ENCODE assay signal across 10 cellular contexts in the genomic region with DNA sequence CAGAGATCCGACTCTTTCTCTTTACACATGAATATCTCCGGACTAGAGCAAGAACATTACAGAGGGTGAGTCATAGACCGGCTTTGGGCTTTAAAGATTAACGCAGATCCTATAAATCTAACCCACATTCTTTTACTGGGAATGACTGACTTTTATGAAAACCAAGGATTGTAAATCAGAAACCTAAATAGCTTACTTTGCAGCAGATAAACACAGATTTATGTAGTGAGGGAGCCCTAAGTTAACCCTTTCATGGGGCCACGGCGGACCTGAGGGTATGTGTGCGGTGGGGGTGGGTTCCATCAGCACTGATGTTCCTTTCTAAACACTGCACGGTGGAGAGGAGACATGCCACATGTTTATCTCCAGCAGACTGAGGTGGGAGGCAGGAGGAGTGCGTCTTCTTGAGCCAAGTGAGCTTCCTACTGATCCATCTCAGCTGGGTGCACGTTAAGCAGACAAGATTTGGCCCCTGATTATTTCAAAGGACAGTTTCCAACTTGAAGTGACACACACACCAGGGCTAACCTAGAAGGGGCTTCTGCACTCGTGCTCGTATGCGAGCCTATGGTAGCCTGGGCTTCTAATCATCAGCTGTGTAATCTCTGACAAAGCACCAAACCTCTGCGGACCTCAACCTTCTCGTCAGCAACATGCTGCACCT.
DNase-seq lines count a peak whose midpoint lies in the region; ATAC-seq and TF ChIP-seq lines count a peak whose summit lies in the region.
"Had no signal": no experiment of that assay in that cellular context is flagged by ENCODE, and none has a peak within 500 bp of the region (broad histone marks: within the 10 kb centered on the region; RNA-seq: fewer than 3 reads in every experiment).

No MANE protein-coding gene starts in this region.

- TF ChIP-seq POLR2A in heart left ventricle (IDR thresholded peaks at IDR 0.05) = no peak
- TF ChIP-seq POLR2A in uterus (IDR thresholded peaks at IDR 0.05) = no peak

- no peaks in the 10 kb centered on the region for H3K9me3 ChIP-seq in cardiac muscle cell (ENCODE audit: low read depth)
- peaks cover 0 to 17% (median 4%) of the 10 kb centered on the region in 12 donors for H3K9me3 ChIP-seq in heart left ventricle
- H3K9me3 ChIP-seq in uterus = no peaks in the 10 kb centered on the region

- peak overlapping the region; percentile 94 for H3K27ac Mint-ChIP-seq in mesothelial cell of epicardium
- H3K27ac Mint-ChIP-seq: T-helper 1 cell treated with Interleukin-12 subunit alpha and Interleukin-12 subunit beta and Interleukin-4 antibody, amounts not matched to agents 30 μg/mL and 1 μg/mL, for 36 hours had no signal

- peak in 1 of 2 donors; percentile 11 for DNase-seq in cardiac muscle cell (ENCODE audit: low read depth in 1 of 2, low spot score in 1 of 2)
- DNase-seq in heart left ventricle = no peak
- DNase-seq in dorsolateral prefrontal cortex = no peak
- peak in 1 of 2 experiments; percentile 53 for DNase-seq in mesothelial cell of epicardium (ENCODE audit: low spot score in 2 of 2, unreplicated experiment in 2 of 2)
- DNase-seq in uterus = peak; percentile 38 to 70
- DNase-seq in COR-L47 (lab: John Stamatoyannopoulos, UW) = no peak
- DNase-seq in activated CD4-positive, CD25-positive, alpha-beta regulatory T cell treated with anti-CD3 and anti-CD28 coated beads, Interleukin-2, amount 50 U/mL, for 72 hours = no peak
- DNase-seq: NCI-H446 had no signal

- ATAC-seq in heart left ventricle (no peak), GM18873 (IDR thresholded peaks at IDR 0.05; ENCODE audit: low FRiP score, unreplicated experiment) (no peak)

- peak overlapping the region; percentile 66 for H3K4me3 Mint-ChIP-seq in mesothelial cell of epicardium

- peaks cover 19% of the 10 kb centered on the region for H3K27me3 ChIP-seq in cardiac muscle cell
- H3K27me3 ChIP-seq in heart left ventricle = peaks cover 5 to 72% (median 26%) of the 10 kb centered on the region in 9 donors
- H3K27me3 ChIP-seq in dorsolateral prefrontal cortex = peaks cover 0 to 9% (median 0%) of the 10 kb centered on the region in 45 donors
- no peaks in the 10 kb centered on the region for H3K27me3 ChIP-seq in uterus

- peaks cover 21% of the 10 kb centered on the region for H3K36me3 Mint-ChIP-seq in mesothelial cell of epicardium

- 24 to 30% (median 27%) methylated on average over 15 of the region's 15 CpGs for WGBS in heart left ventricle, 4 donors

- no peak for TF ChIP-seq CTCF in cardiac muscle cell (IDR thresholded peaks at IDR 0.05; ENCODE audit: low read depth, low read length)
- TF ChIP-seq CTCF in heart left ventricle (IDR thresholded peaks at IDR 0.05) = no peak
- no peak for TF ChIP-seq CTCF in dorsolateral prefrontal cortex (IDR thresholded peaks at IDR 0.05 in 54 of 56, conservative IDR thresholded peaks at IDR 0.05 in 2 of 56; ENCODE audit: low read depth in 1 of 56, partially characterized antibody in 56 of 56)
- TF ChIP-seq CTCF in mesothelial cell of epicardium (IDR thresholded peaks at IDR 0.05; ENCODE audit: unreplicated experiment) = no peak
- TF ChIP-seq CTCF in uterus (IDR thresholded peaks at IDR 0.05) = no peak

- peaks cover 19% of the 10 kb centered on the region for H3K9me3 Mint-ChIP-seq in mesothelial cell of epicardium

- intact Hi-C loops in heart left ventricle (cut with DNase I) = no loop called here
- intact Hi-C loops in dorsolateral prefrontal cortex (cut with DNase I) = no loop called here
- intact Hi-C loops in uterus (cut with DNase I; ENCODE audit: low total_unique reads) = no loop called here

- peaks cover 66% of the 10 kb centered on the region for H3K4me1 Mint-ChIP-seq in mesothelial cell of epicardium

- H3K27ac ChIP-seq in cardiac muscle cell (no peak overlapping the region), heart left ventricle (no peak overlapping the region), dorsolateral prefrontal cortex (no peak overlapping the region), uterus (peak overlapping the region; percentile 63 to 75)

- H3K4me3 ChIP-seq in cardiac muscle cell (peak overlapping the region; percentile 23), heart left ventricle (peak overlapping the region in 2 of 12 donors; percentile 8 to 34), dorsolateral prefrontal cortex (peak overlapping the region in 56 of 59 donors; percentile 39 to 77 (median 62)), uterus (peak overlapping the region in 1 of 2 donors; percentile 12)

- H3K27me3 Mint-ChIP-seq in mesothelial cell of epicardium (ENCODE audit: low read depth) = no peaks in the 10 kb centered on the region

- H3K4me1 ChIP-seq in cardiac muscle cell (ENCODE audit: low read depth) = peaks cover 19% of the 10 kb centered on the region
- peaks cover 0 to 12% (median 6%) of the 10 kb centered on the region in 12 donors for H3K4me1 ChIP-seq in heart left ventricle
- H3K4me1 ChIP-seq in uterus = peaks cover 0 to 9% of the 10 kb centered on the region in 2 donors

- no peaks in the 10 kb centered on the region for H3K36me3 ChIP-seq in cardiac muscle cell
- H3K36me3 ChIP-seq in heart left ventricle = no peaks in the 10 kb centered on the region
- no peaks in the 10 kb centered on the region for H3K36me3 ChIP-seq in uterus

Comparison
In these comparisons a context has a peak if more than half of its experiments do, and no peak if none do; other contexts are left out.
1. DNase-seq: peak in uterus (2 of 2); none in heart left ventricle (0 of 5), dorsolateral prefrontal cortex (0 of 10), COR-L47 (single experiment) and activated CD4-positive, CD25-positive, alpha-beta regulatory T cell treated with anti-CD3 and anti-CD28 coated beads, Interleukin-2, amount 50 U/mL, for 72 hours (single experiment).
2. H3K27ac ChIP-seq: peak in uterus (2 of 2); none in cardiac muscle cell (single experiment), heart left ventricle (0 of 12) and dorsolateral prefrontal cortex (0 of 59).